Comparison of ENCODE assay signal across 9 cellular contexts in genomic region chr19:572891-573825, GRCh38. TPM values are rescaled to one million over a fixed set of nuclear protein-coding genes. Genes with fewer than 3 reads are reported as not detected.
DNase-seq lines count a peak whose midpoint lies in the region; ATAC-seq and TF ChIP-seq lines count a peak whose summit lies in the region.
"Had no signal": no experiment of that assay in that cellular context is flagged by ENCODE, and none has a peak within 500 bp of the region (broad histone marks: within the 10 kb centered on the region; RNA-seq: fewer than 3 reads in every experiment).

No MANE protein-coding gene starts in this region.

- peaks cover 34% of the 10 kb centered on the region for H3K4me1 ChIP-seq in effector memory CD4-positive, alpha-beta T cell (ENCODE audit: control insufficient read depth, insufficient read depth, low read length, poor library complexity, severe bottlenecking)
- no peaks in the 10 kb centered on the region for H3K4me1 ChIP-seq in urinary bladder (ENCODE audit: insufficient read depth)

- peak overlapping the region; percentile 78 for H3K27ac Mint-ChIP-seq in activated CD4-positive, alpha-beta T cell treated with anti-CD3 and anti-CD28 coated beads, Interleukin-2, amount 10 ng/mL, durations not matched to agents 7 days and 5 days
- H3K27ac Mint-ChIP-seq in mesothelial cell of epicardium = peak overlapping the region; percentile 90

- H3K4me1 Mint-ChIP-seq in activated CD4-positive, alpha-beta T cell treated with anti-CD3 and anti-CD28 coated beads, Interleukin-2, amount 10 ng/mL, durations not matched to agents 7 days and 5 days = peaks cover 43% of the 10 kb centered on the region
- H3K4me1 Mint-ChIP-seq in mesothelial cell of epicardium = peaks cover 36% of the 10 kb centered on the region

- peak; percentile 8 for ATAC-seq in HG02970 (IDR thresholded peaks at IDR 0.05; ENCODE audit: low FRiP score, unreplicated experiment)

- H3K4me3 ChIP-seq in effector memory CD4-positive, alpha-beta T cell (ENCODE audit: insufficient read depth, low read depth, low read length, poor library complexity, severe bottlenecking) = peak overlapping the region; percentile 93
- peak overlapping the region; percentile 82 for H3K4me3 ChIP-seq in urinary bladder (ENCODE audit: low read depth, low read length)

- TF ChIP-seq CTCF in mesothelial cell of epicardium (IDR thresholded peaks at IDR 0.05; ENCODE audit: unreplicated experiment) = no peak

- POLR2A ChIA-PET in activated CD4-positive, alpha-beta T cell treated with anti-CD3 and anti-CD28 coated beads, Interleukin-2, amount 10 ng/mL, durations not matched to agents 7 days and 5 days (lab: Charles Lee) = no interaction called here

- CTCF ChIA-PET in activated CD4-positive, alpha-beta T cell treated with anti-CD3 and anti-CD28 coated beads, Interleukin-2, amount 10 ng/mL, durations not matched to agents 7 days and 5 days (lab: Charles Lee) = no interaction called here

- no peaks in the 10 kb centered on the region for H3K9me3 ChIP-seq in effector memory CD4-positive, alpha-beta T cell (ENCODE audit: control insufficient read depth, low read length)

- H3K27me3 Mint-ChIP-seq in activated CD4-positive, alpha-beta T cell treated with anti-CD3 and anti-CD28 coated beads, Interleukin-2, amount 10 ng/mL, durations not matched to agents 7 days and 5 days = no peaks in the 10 kb centered on the region
- H3K27me3 Mint-ChIP-seq in mesothelial cell of epicardium (ENCODE audit: low read depth) = no peaks in the 10 kb centered on the region

- H3K9me3 Mint-ChIP-seq in activated CD4-positive, alpha-beta T cell treated with anti-CD3 and anti-CD28 coated beads, Interleukin-2, amount 10 ng/mL, durations not matched to agents 7 days and 5 days = no peaks in the 10 kb centered on the region
- H3K9me3 Mint-ChIP-seq in mesothelial cell of epicardium = peaks cover 3% of the 10 kb centered on the region

- peak overlapping the region; percentile 84 for H3K4me3 Mint-ChIP-seq in activated CD4-positive, alpha-beta T cell treated with anti-CD3 and anti-CD28 coated beads, Interleukin-2, amount 10 ng/mL, durations not matched to agents 7 days and 5 days
- peak overlapping the region; percentile 85 for H3K4me3 Mint-ChIP-seq in mesothelial cell of epicardium

- peak; percentile 29 for DNase-seq in activated CD4-positive, alpha-beta T cell treated with anti-CD3 and anti-CD28 coated beads, Interleukin-2, amount 10 ng/mL, durations not matched to agents 7 days and 5 days
- no peak for DNase-seq in activated CD4-positive, alpha-beta T cell treated with anti-CD3 and anti-CD28 coated beads for 1 hour
- DNase-seq in RKO (ENCODE audit: low spot score) (peak; percentile 60), mesothelial cell of epicardium (ENCODE audit: low spot score in 2 of 2, unreplicated experiment in 2 of 2) (peak in 1 of 2 experiments; percentile 23), SK-N-DZ (ENCODE audit: low spot score) (no peak)
- DNase-seq in effector memory CD4-positive, alpha-beta T cell = no peak

- peaks cover 5% of the 10 kb centered on the region for H3K36me3 ChIP-seq in effector memory CD4-positive, alpha-beta T cell (ENCODE audit: control insufficient read depth, insufficient read depth, low read length)
- H3K36me3 ChIP-seq in urinary bladder (ENCODE audit: insufficient read depth) = no peaks in the 10 kb centered on the region

- H3K36me3 Mint-ChIP-seq in activated CD4-positive, alpha-beta T cell treated with anti-CD3 and anti-CD28 coated beads, Interleukin-2, amount 10 ng/mL, durations not matched to agents 7 days and 5 days (ENCODE audit: low read depth) = no peaks in the 10 kb centered on the region
- peaks cover 5% of the 10 kb centered on the region for H3K36me3 Mint-ChIP-seq in mesothelial cell of epicardium

- H3K27me3 ChIP-seq in effector memory CD4-positive, alpha-beta T cell (replicated peaks; ENCODE audit: control insufficient read depth, insufficient read depth, low read length, poor library complexity, severe bottlenecking) = no peaks in the 10 kb centered on the region

- WGBS in urinary bladder = 1% methylated on average over 54 of the region's 54 CpGs

- peak overlapping the region; percentile 86 for H3K27ac ChIP-seq in effector memory CD4-positive, alpha-beta T cell (ENCODE audit: insufficient read depth, low read length, poor library complexity, severe bottlenecking)
- peak overlapping the region; percentile 73 for H3K27ac ChIP-seq in urinary bladder (ENCODE audit: low read depth)

RNA-seq across cellular contexts. Expression of gene BSG, which starts 0.8 kb away (rescaled TPM):
- 100 to 1,000 TPM; 233 TPM for total RNA-seq in activated CD4-positive, alpha-beta T cell treated with anti-CD3 and anti-CD28 coated beads, Interleukin-2, amount 10 ng/mL, durations not matched to agents 7 days and 5 days
- 414 to 431 TPM (median 414 TPM) in 3 replicates for total RNA-seq in mesothelial cell of epicardium
- total RNA-seq in urinary bladder = 89.9 TPM
- 989 TPM for polyA plus RNA-seq in urinary bladder
- 842 and 849 TPM in 2 replicates for polyA plus RNA-seq in SK-N-DZ (2014; cell fraction: cytosol; rRNA removed)
- polyA plus RNA-seq in SK-N-DZ (2014; cell fraction: nucleus; rRNA removed) = 345 and 387 TPM in 2 replicates

RNA-seq across cellular contexts. Expression of gene HCN2, which starts 16.5 kb away (rescaled TPM):
- total RNA-seq in activated CD4-positive, alpha-beta T cell treated with anti-CD3 and anti-CD28 coated beads, Interleukin-2, amount 10 ng/mL, durations not matched to agents 7 days and 5 days = 1 to 10 TPM; 2.6 to 3.2 TPM
- total RNA-seq in mesothelial cell of epicardium (1.1 to 1.6 TPM (median 1.5 TPM) in 3 replicates), urinary bladder (0.26 TPM)
- 0.43 TPM for polyA plus RNA-seq in urinary bladder
- polyA plus RNA-seq in SK-N-DZ (2014; cell fraction: cytosol; rRNA removed) = 2.9 and 3.2 TPM in 2 replicates
- polyA plus RNA-seq in SK-N-DZ (2014; cell fraction: nucleus; rRNA removed) = 3.0 and 5.0 TPM in 2 replicates

RNA-seq across cellular contexts. Expression of gene GZMM, which starts 29.3 kb away (rescaled TPM):
- 10 to 100 TPM; 44.5 to 47.4 TPM for total RNA-seq in activated CD4-positive, alpha-beta T cell treated with anti-CD3 and anti-CD28 coated beads, Interleukin-2, amount 10 ng/mL, durations not matched to agents 7 days and 5 days
- 0.25 to 0.40 TPM (median 0.29 TPM) in 3 replicates for total RNA-seq in mesothelial cell of epicardium
- 0.63 TPM for total RNA-seq in urinary bladder
- 1.5 TPM for polyA plus RNA-seq in urinary bladder
- polyA plus RNA-seq in SK-N-DZ (2014; cell fraction: cytosol; rRNA removed) = not detected in 2 replicates
- polyA plus RNA-seq in SK-N-DZ (2014; cell fraction: nucleus; rRNA removed) = 0.89 TPM in 1 of 2 replicates, not detected in the other
- total RNA-seq: pulmonary artery endothelial cell had no signal

RNA-seq across cellular contexts. Expression of gene CDC34, which starts 41.6 kb away (rescaled TPM):
- 10 to 100 TPM; 43.7 to 50.8 TPM for total RNA-seq in activated CD4-positive, alpha-beta T cell treated with anti-CD3 and anti-CD28 coated beads, Interleukin-2, amount 10 ng/mL, durations not matched to agents 7 days and 5 days
- total RNA-seq in mesothelial cell of epicardium (98.1 to 106 TPM (median 99.5 TPM) in 3 replicates), urinary bladder (30.4 TPM)
- 89.8 TPM for polyA plus RNA-seq in urinary bladder
- polyA plus RNA-seq in SK-N-DZ (2014; cell fraction: cytosol; rRNA removed) = 139 and 213 TPM in 2 replicates
- polyA plus RNA-seq in SK-N-DZ (2014; cell fraction: nucleus; rRNA removed) = 181 and 217 TPM in 2 replicates

Comparison
In these comparisons a context has a peak if more than half of its experiments do, and no peak if none do; other contexts are left out.
1. DNase-seq: peak in activated CD4-positive, alpha-beta T cell treated with anti-CD3 and anti-CD28 coated beads, Interleukin-2, amount 10 ng/mL, durations not matched to agents 7 days and 5 days (single experiment) and RKO (single experiment); none in activated CD4-positive, alpha-beta T cell treated with anti-CD3 and anti-CD28 coated beads for 1 hour (single experiment), effector memory CD4-positive, alpha-beta T cell (0 of 3) and SK-N-DZ (single experiment).
2. RNA of gene GZMM, which starts 29.3 kb away (total RNA-seq): 44.5 to 47.4 TPM in activated CD4-positive, alpha-beta T cell treated with anti-CD3 and anti-CD28 coated beads, Interleukin-2, amount 10 ng/mL, durations not matched to agents 7 days and 5 days; 0.63 TPM in urinary bladder (single experiment) and 0.25 to 0.40 TPM in mesothelial cell of epicardium; every median in the first group is over 10 times any median in the second.